Comparison of ENCODE assay signal across 8 cellular contexts in genomic region chr5:71456362-71456743, GRCh38. TPM values are rescaled to one million over a fixed set of nuclear protein-coding genes. Genes with fewer than 3 reads are reported as not detected.
DNase-seq lines count a peak whose midpoint lies in the region; ATAC-seq and TF ChIP-seq lines count a peak whose summit lies in the region.

No MANE protein-coding gene starts in this region.

- H3K4me3 Mint-ChIP-seq in neural progenitor cell: peak overlapping the region; percentile 100

- TF ChIP-seq CTCF in GM12864 (IDR thresholded peaks at IDR 0.05; ENCODE audit: low read depth, low read length, missing control alignments) (no peak), Loucy (conservative IDR thresholded peaks at IDR 0.05; ENCODE audit: low read length) (no peak), neural progenitor cell (IDR thresholded peaks at IDR 0.05) (no peak)

- H3K4me2 ChIP-seq in Loucy (ENCODE audit: low read depth, low read length, poor library complexity, severe bottlenecking) (peak overlapping the region; percentile 98), neural progenitor cell (peak overlapping the region; percentile 89)

- H3K4me1 ChIP-seq in Loucy (ENCODE audit: insufficient read depth, low read length, poor library complexity, severe bottlenecking): peaks cover 39% of the 10 kb centered on the region
- peaks cover 6% of the 10 kb centered on the region for H3K4me1 ChIP-seq in neural progenitor cell

- H3K27ac Mint-ChIP-seq in neural progenitor cell: peak overlapping the region; percentile 81

- H2AFZ ChIP-seq in Loucy (ENCODE audit: low read length) (no peak overlapping the region), neural progenitor cell (replicated peaks) (peak overlapping the region; percentile 94)

- no peak overlapping the region for H3K27ac ChIP-seq in neural progenitor cell

- no peak for ATAC-seq in HG02973 (IDR thresholded peaks at IDR 0.05; ENCODE audit: unreplicated experiment)
- no peak for ATAC-seq in GM18519 (IDR thresholded peaks at IDR 0.05; ENCODE audit: low FRiP score, unreplicated experiment)

- H3K9ac ChIP-seq in Loucy (ENCODE audit: low read depth, low read length, poor library complexity, severe bottlenecking) (peak overlapping the region; percentile 84), neural progenitor cell (peak overlapping the region; percentile 82)

- no peak for DNase-seq in GM12864 (ENCODE audit: low read depth)
- peak; percentile 30 for DNase-seq in dermis blood vessel endothelial cell
- no peak for DNase-seq in neural progenitor cell (ENCODE audit: low spot score)
- no peak for DNase-seq in NCI-H226
- DNase-seq in NAMALWA (ENCODE audit: low spot score): no peak

- H3K79me2 ChIP-seq in Loucy (ENCODE audit: insufficient read depth, low read length) (peaks cover 43% of the 10 kb centered on the region), neural progenitor cell (ENCODE audit: low read depth) (peaks cover 48% of the 10 kb centered on the region)

- peak overlapping the region; percentile 100 for H3K4me3 ChIP-seq in GM12864 (ENCODE audit: low read depth, low read length)
- H3K4me3 ChIP-seq in Loucy (ENCODE audit: low read length, poor library complexity, severe bottlenecking): peak overlapping the region; percentile 87
- peak overlapping the region; percentile 74 for H3K4me3 ChIP-seq in neural progenitor cell

- H3K9me3 ChIP-seq in Loucy (ENCODE audit: insufficient read depth, low read depth, low read length) (no peaks in the 10 kb centered on the region), neural progenitor cell (ENCODE audit: low read depth) (no peaks in the 10 kb centered on the region)

- peaks cover 9% of the 10 kb centered on the region for H3K36me3 Mint-ChIP-seq in neural progenitor cell

- H3K27me3 Mint-ChIP-seq in neural progenitor cell (ENCODE audit: insufficient read depth, low read depth): peaks cover 7% of the 10 kb centered on the region

- no peaks in the 10 kb centered on the region for H3F3A ChIP-seq in Loucy (ENCODE audit: low read depth)
- H3F3A ChIP-seq in neural progenitor cell (ENCODE audit: low read depth): no peaks in the 10 kb centered on the region

- H3K4me1 Mint-ChIP-seq in neural progenitor cell: peaks cover 18% of the 10 kb centered on the region

- H4K20me1 ChIP-seq in Loucy (ENCODE audit: insufficient read depth, low read length, poor library complexity, severe bottlenecking): peaks cover 29% of the 10 kb centered on the region
- H4K20me1 ChIP-seq in neural progenitor cell (ENCODE audit: low read depth): peaks cover 15% of the 10 kb centered on the region

- H3K27me3 ChIP-seq in Loucy (ENCODE audit: insufficient read depth, low read length, poor library complexity, severe bottlenecking): no peaks in the 10 kb centered on the region
- H3K27me3 ChIP-seq in neural progenitor cell: peaks cover 4% of the 10 kb centered on the region

- no peaks in the 10 kb centered on the region for H3K9me2 ChIP-seq in Loucy (replicated peaks; ENCODE audit: low read depth, low read length)

- H3K9me3 Mint-ChIP-seq in neural progenitor cell: no peaks in the 10 kb centered on the region

- H3K36me3 ChIP-seq in Loucy (ENCODE audit: insufficient read depth, low read length) (peaks cover 29% of the 10 kb centered on the region; the same call in 1 of the 2 replicates), neural progenitor cell (peaks cover 12% of the 10 kb centered on the region)

RNA-seq across cellular contexts. Expression of gene BDP1, which starts 0.9 kb away (rescaled TPM):
- total RNA-seq in dermis blood vessel endothelial cell (31.1 and 36.8 TPM in 2 replicates), neural progenitor cell (ENCODE audit: low replicate concordance) (23.2 and 36.2 TPM in 2 replicates)
